ENCODE assay signal across 16 cellular contexts in genomic region chr5:93017854-93018253, GRCh38.
A peak's percentile ranks its signal among the peaks of the same experiment; 100 is the strongest.
DNase-seq lines count a peak whose midpoint lies in the region; ATAC-seq and TF ChIP-seq lines count a peak whose summit lies in the region.
"Had no signal": no experiment of that assay in that cellular context is flagged by ENCODE, and none has a peak within 500 bp of the region (broad histone marks: within the 10 kb centered on the region; RNA-seq: fewer than 3 reads in every experiment).

No MANE protein-coding gene starts in this region.

- H3K4me3 ChIP-seq in BJ (ENCODE audit: low read depth, low read length) (no peak overlapping the region), IMR-90 (ENCODE audit: insufficient read depth, low read depth, low read length) (no peak overlapping the region), brain microvascular endothelial cell (ENCODE audit: low read depth, low read length) (no peak overlapping the region)
- H3K4me3 ChIP-seq: gastrocnemius medialis had no signal

- dilution Hi-C loops in IMR-90 (cut with HindIII; ENCODE audit: low sequenced_read_pairs, unreplicated experiment), result no loop called here

- no peaks in the 10 kb centered on the region for H3K9me3 ChIP-seq in IMR-90 (ENCODE audit: control insufficient read depth, insufficient read depth, low read length)
- H3K9me3 ChIP-seq: gastrocnemius medialis had no signal

- no peak overlapping the region for H2BK120ac ChIP-seq in IMR-90 (ENCODE audit: low read depth, low read length)

- intact Hi-C loops in IMR-90 (cut with micrococcal nuclease), result no loop called here

- TF ChIP-seq CTCF in BJ (IDR thresholded peaks at IDR 0.05; ENCODE audit: insufficient read depth, low read depth, low read length), result no peak
- TF ChIP-seq CTCF in IMR-90 (conservative IDR thresholded peaks at IDR 0.05; ENCODE audit: low read depth, low read length), result no peak
- no peak for TF ChIP-seq CTCF in brain microvascular endothelial cell (IDR thresholded peaks at IDR 0.05; ENCODE audit: low read depth, low read length, missing control alignments)

- H3K4ac ChIP-seq in IMR-90 (ENCODE audit: low read depth, low read length), result no peak overlapping the region

- WGBS in IMR-90 (ENCODE audit: extremely low coverage in 2 of 2, insufficient read length in 1 of 2), 2 experiments, result no CpG with 5 or more reads among the region's 2 CpGs

- H2AK9ac ChIP-seq in IMR-90 (replicated peaks; ENCODE audit: low read depth, low read length, poor library complexity), result no peak overlapping the region

- H2BK5ac ChIP-seq in IMR-90 (ENCODE audit: low read depth, low read length, poor library complexity, severe bottlenecking), result no peak overlapping the region

- H3K4me2 ChIP-seq in IMR-90 (ENCODE audit: low read depth, low read length), result no peak overlapping the region

- CTCF ChIA-PET in BJ (lab: Yijun Ruan, JAX) (no interaction called here), IMR-90 (lab: Yijun Ruan, JAX) (interaction anchor here (1.2 kb wide), 1 partner anchor 24 kb away, joined by 3 read pairs; no protein-coding TSS in a partner anchor)

- peaks cover 2% of the 10 kb centered on the region; the same call in 1 of the 2 replicates for H3K4me1 ChIP-seq in IMR-90 (ENCODE audit: control insufficient read depth, insufficient read depth, low read length)
- H3K4me1 ChIP-seq: gastrocnemius medialis had no signal

- H2AK5ac ChIP-seq in IMR-90 (ENCODE audit: low read depth, low read length), result no peak overlapping the region

- H3K36me3 ChIP-seq in BJ (ENCODE audit: control insufficient read depth, insufficient read depth, low read length), result no peaks in the 10 kb centered on the region
- H3K36me3 ChIP-seq in IMR-90 (ENCODE audit: control insufficient read depth, insufficient read depth, low read length), result no peaks in the 10 kb centered on the region
- H3K36me3 ChIP-seq in brain microvascular endothelial cell (replicated peaks), result no peaks in the 10 kb centered on the region
- H3K36me3 ChIP-seq: gastrocnemius medialis had no signal

- peak; percentile 63; the same call in 1 of the 2 replicates for ATAC-seq in IMR-90 (ENCODE audit: low read depth)
- ATAC-seq in HG03175 (IDR thresholded peaks at IDR 0.05; ENCODE audit: unreplicated experiment), result no peak
- ATAC-seq: gastrocnemius medialis; naive thymus-derived CD8-positive, alpha-beta T cell had no signal

- no peak overlapping the region for H2BK15ac ChIP-seq in IMR-90 (ENCODE audit: low read depth, low read length)

- H3K9me1 ChIP-seq in IMR-90 (ENCODE audit: insufficient read depth, low read length), result no peaks in the 10 kb centered on the region

- no peak overlapping the region for H2AFZ ChIP-seq in IMR-90 (replicated peaks; ENCODE audit: low read length, poor library complexity)

- no TSS peak for BruUV-seq in IMR-90 (replicated peaks; lab: Mats Ljungman, UMichigan)

- H3K27me3 ChIP-seq in BJ (ENCODE audit: control insufficient read depth, insufficient read depth, low read length), result no peaks in the 10 kb centered on the region; the same call in 1 of the 2 replicates
- no peaks in the 10 kb centered on the region for H3K27me3 ChIP-seq in IMR-90 (ENCODE audit: control insufficient read depth, insufficient read depth, low read length)
- H3K27me3 ChIP-seq in brain microvascular endothelial cell (replicated peaks), result no peaks in the 10 kb centered on the region
- H3K27me3 ChIP-seq: gastrocnemius medialis had no signal

- TF ChIP-seq POLR2A in IMR-90 (IDR thresholded peaks at IDR 0.05; ENCODE audit: low read depth, low read length), result no peak

- no peak overlapping the region for H4K8ac ChIP-seq in IMR-90 (ENCODE audit: low read depth in 2 of 2, low read length in 2 of 2)

- H4K20me1 ChIP-seq in IMR-90 (ENCODE audit: insufficient read depth, low read length), result no peaks in the 10 kb centered on the region

- H3K23ac ChIP-seq in IMR-90 (ENCODE audit: low read depth, low read length), result no peak overlapping the region

- TF ChIP-seq RAD21 in IMR-90 (IDR thresholded peaks at IDR 0.05; ENCODE audit: low read length), result no peak

- H3K14ac ChIP-seq in IMR-90 (replicated peaks; ENCODE audit: low read depth, low read length), result no peak overlapping the region

- H2BK20ac ChIP-seq in IMR-90 (ENCODE audit: low read depth, low read length), result no peak overlapping the region

- in situ Hi-C loops in IMR-90 (cut with MboI; ENCODE audit: low sequenced_read_pairs), result no loop called here
- in situ Hi-C loops in brain microvascular endothelial cell (cut with HindIII; ENCODE audit: low pct_ligation_motif_present, low sequenced_read_pairs), result no loop called here
- in situ Hi-C loops in KBM-7 (cut with MboI; ENCODE audit: low pct_unique_long_range_greater_than_20kb, low sequenced_read_pairs), result no loop called here

- DNase-seq in BJ (ENCODE audit: low read depth) (peak; percentile 37), IMR-90 (peak; percentile 81), brain microvascular endothelial cell (peak; percentile 32), kidney tubule cell (ENCODE audit: low spot score) (peak; percentile 51), KBM-7 (no peak), activated gamma-delta T cell (lab: John Stamatoyannopoulos, UW) (no peak), DMS114 treated with DMSO at 0.1 percent for 48 hours (lab: John Stamatoyannopoulos, UW; ENCODE audit: unreplicated experiment) (no peak)
- DNase-seq: activated naive CD8-positive, alpha-beta T cell treated with anti-CD3 and anti-CD28 coated beads, Interleukin-2, amount 10 ng/mL, durations not matched to agents 7 days and 5 days; CD4-positive, CD25-positive, alpha-beta regulatory T cell; gastrocnemius medialis; naive thymus-derived CD8-positive, alpha-beta T cell; NCI-H2171 treated with DMSO at 0.1 percent for 48 hours; retina; stimulated activated CD4-positive, alpha-beta T cell treated with anti-CD3 and anti-CD28 coated beads, Interleukin-4, amount 100 ng/mL, for 1 hour; SW 1271 had no signal

- H3K27ac ChIP-seq in IMR-90 (ENCODE audit: insufficient read depth, low read length) (no peak overlapping the region), brain microvascular endothelial cell (no peak overlapping the region)
- H3K27ac ChIP-seq: gastrocnemius medialis had no signal

- H3K56ac ChIP-seq in IMR-90 (ENCODE audit: extremely low read depth, insufficient read depth, low read length), result no peak overlapping the region

- H4K91ac ChIP-seq in IMR-90 (ENCODE audit: insufficient read depth, low read depth, low read length), result no peak overlapping the region

- H4K5ac ChIP-seq in IMR-90 (ENCODE audit: low read depth, low read length), result no peak overlapping the region

- no peaks in the 10 kb centered on the region for H3K79me1 ChIP-seq in IMR-90 (ENCODE audit: low read depth in 1 of 2, low read length in 2 of 2)

- no peak overlapping the region for H3K9ac ChIP-seq in IMR-90 (ENCODE audit: low read depth, low read length)

- POLR2A ChIA-PET in BJ (lab: Charles Lee) (no interaction called here), IMR-90 (lab: Charles Lee; ENCODE audit: unreplicated experiment) (interaction anchor here (0.7 kb wide), 1 partner anchor 562 kb away, joined by 3 read pairs; no protein-coding TSS in a partner anchor)

- no peak overlapping the region for H3K18ac ChIP-seq in IMR-90 (ENCODE audit: low read depth, low read length)

TF ChIP-seq in IMR-90, 13 proteins besides CTCF, POLR2A, EP300 and RAD21:
- TF ChIP-seq BHLHE40 (IDR thresholded peaks at IDR 0.05; ENCODE audit: low read depth, low read length) (peak; percentile 15; the same call in 1 of the 2 replicates), MXI1 (IDR thresholded peaks at IDR 0.05; ENCODE audit: borderline replicate concordance, low read depth, low read length) (no peak), FOS (IDR thresholded peaks at IDR 0.05; ENCODE audit: low read depth, low read length) (peak; percentile 71), ELK1 (IDR thresholded peaks at IDR 0.05; ENCODE audit: borderline replicate concordance, low read depth, low read length) (no peak), CEBPB (IDR thresholded peaks at IDR 0.05; ENCODE audit: low read depth, low read length) (peak; percentile 34; the same call in 1 of the 2 replicates), MAFK (IDR thresholded peaks at IDR 0.05; ENCODE audit: low read depth, low read length) (no peak), CHD1 (IDR thresholded peaks at IDR 0.05; ENCODE audit: low read depth, low read length) (no peak), SMC3 (IDR thresholded peaks at IDR 0.05; ENCODE audit: low read depth, low read length) (no peak), RCOR1 (IDR thresholded peaks at IDR 0.05; ENCODE audit: insufficient replicate concordance, low read length) (no peak), NFE2L2 (IDR thresholded peaks at IDR 0.05; ENCODE audit: low read depth, low read length) (no peak), RFX5 (IDR thresholded peaks at IDR 0.05; ENCODE audit: low read depth, low read length) (no peak), USF2 (IDR thresholded peaks at IDR 0.05; ENCODE audit: low read depth, low read length) (no peak), MAZ (IDR thresholded peaks at IDR 0.05; ENCODE audit: borderline replicate concordance, low read depth, low read length) (no peak)

Comparison
In these comparisons a context has a peak if more than half of its experiments do, and no peak if none do; other contexts are left out.
1. DNase-seq: peak in BJ (single experiment), IMR-90 (single experiment), brain microvascular endothelial cell (single experiment) and kidney tubule cell (single experiment); none in KBM-7 (single experiment), activated gamma-delta T cell (single experiment) and DMS114 treated with DMSO at 0.1 percent for 48 hours (single experiment).